Comparison of ENCODE assay signal across 12 cellular contexts in the genomic region with DNA sequence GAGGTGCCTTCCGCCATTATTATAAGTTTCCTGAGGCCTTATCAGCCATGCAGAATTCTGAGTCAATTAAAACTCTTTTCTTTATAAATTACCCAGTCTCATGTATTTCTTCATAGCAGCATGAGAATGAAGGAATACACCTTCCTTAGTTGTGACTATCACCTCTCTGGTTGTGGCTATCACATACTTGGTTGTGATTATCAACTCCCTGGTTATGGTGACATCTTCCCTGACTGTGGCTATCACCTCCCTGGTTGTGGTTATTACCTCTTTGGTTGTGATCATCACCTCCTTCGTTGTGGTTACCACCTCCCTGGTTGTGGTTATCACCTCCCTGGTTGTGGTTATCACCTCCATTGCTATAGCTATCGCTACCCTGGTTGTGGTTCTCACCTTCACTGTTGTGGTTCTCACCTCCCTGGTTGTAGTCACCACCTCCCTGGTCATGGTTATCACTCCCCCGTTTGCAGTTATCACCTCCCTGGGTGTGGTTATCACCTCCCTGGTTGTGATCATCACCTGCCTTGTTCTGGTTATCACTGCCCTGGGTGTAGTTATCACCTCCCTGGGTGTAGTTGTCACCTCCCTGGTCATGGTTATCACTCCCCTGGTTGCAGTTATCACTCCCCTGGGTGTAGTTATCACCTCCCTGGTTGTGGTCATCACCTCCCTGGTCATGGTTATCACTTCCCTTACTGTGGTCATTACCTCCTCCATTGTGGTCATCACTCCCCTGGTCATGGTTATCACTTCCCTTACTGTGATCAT.
"Had no signal": no experiment of that assay in that cellular context is flagged by ENCODE, and none has a peak within 500 bp of the region (broad histone marks: within the 10 kb centered on the region; RNA-seq: fewer than 3 reads in every experiment).

No MANE protein-coding gene starts in this region.

- H3K27me3 ChIP-seq: pancreas had no signal

- H3K4me1 ChIP-seq: pancreas had no signal

- H3K27ac Mint-ChIP-seq: type B pancreatic cell had no signal

- DNase-seq: activated effector memory CD4-positive, alpha-beta T cell treated with Interleukin-2 at 50 U/mL for 16 hours; activated T-cell treated with anti-CD3 and anti-CD28 coated beads for 4 hours; central memory CD4-positive, alpha-beta T cell; effector memory CD4-positive, alpha-beta T cell; hippocampal formation; kidney glomerular epithelial cell; pancreas; SHP77; stimulated activated CD4-positive, alpha-beta T cell treated with anti-CD3 and anti-CD28 coated beads, Interleukin-4, amount 100 ng/mL, for 4 hours; substantia nigra had no signal

- H3K36me3 Mint-ChIP-seq: type B pancreatic cell had no signal

- H3K4me3 ChIP-seq: pancreas had no signal

- H3K9me3 Mint-ChIP-seq: type B pancreatic cell had no signal

- ATAC-seq: pancreas, SK-N-SH treated with all-trans-retinoic acid at 6 μM for 48 hours had no signal

- H3K4me3 Mint-ChIP-seq: type B pancreatic cell had no signal

- H3K36me3 ChIP-seq: pancreas had no signal

- H3K27ac ChIP-seq: pancreas had no signal
